In genomic region chr4:188147776-188148175, GRCh38 we compare ENCODE assay signal across 38 cellular contexts. TPM values are rescaled to one million over a fixed set of nuclear protein-coding genes. Genes with fewer than 3 reads are reported as not detected.
"Had no signal": no experiment of that assay in that cellular context is flagged by ENCODE, and none has a peak within 500 bp of the region (broad histone marks: within the 10 kb centered on the region; RNA-seq: fewer than 3 reads in every experiment).

No MANE protein-coding gene starts in this region.

- H3K4me3 ChIP-seq: MG63 had no signal

- H3K27me3 ChIP-seq: MG63 had no signal

- H3K9me3 ChIP-seq: MG63 had no signal

- H3K36me3 ChIP-seq: MG63 had no signal

- DNase-seq: Karpas-422, Kasumi-1, MG63, MM.1S, MV-4-11, NCI-H1048, NCI-H1092, NCI-H1092 treated with DMSO at 0.1 percent for 48 hours, NCI-H1105, NCI-H1105 treated with DMSO at 0.1 percent for 48 hours, NCI-H1417, NCI-H1417 treated with DMSO at 0.1 percent for 48 hours, NCI-H1436, NCI-H1436 treated with DMSO at 0.1 percent for 48 hours, NCI-H146, NCI-H1694, NCI-H1694 treated with DMSO at 0.1 percent for 48 hours, NCI-H187, NCI-H187 treated with DMSO at 0.1 percent for 48 hours, NCI-H1930, NCI-H2029, NCI-H2029 treated with DMSO at 0.1 percent for 48 hours, NCI-H2081, NCI-H2081 treated with DMSO at 0.1 percent for 48 hours, NCI-H2107, NCI-H2171, NCI-H2171 treated with DMSO at 0.1 percent for 48 hours, NCI-H2227 treated with DMSO at 0.1 percent for 48 hours, NCI-H226, NCI-H345, NCI-H446, NCI-H446 treated with DMSO at 0.1 percent for 48 hours, NCI-H510A, NCI-H510A treated with DMSO at 0.1 percent for 48 hours, NCI-H524 had no signal

RNA-seq across cellular contexts. Expression of gene TRIML1, which starts 8.5 kb away (rescaled TPM):
- total RNA-seq: LHCN-M2, MCF 10A, NCI-H460 had no signal

RNA-seq across cellular contexts. Expression of gene TRIML2, which starts 38.4 kb away (rescaled TPM):
- total RNA-seq: LHCN-M2 had no signal
